In genomic region chr15:41116116-41116871, GRCh38 we compare ENCODE assay signal across 8 cellular contexts. TPM values are rescaled to one million over a fixed set of nuclear protein-coding genes. Genes with fewer than 3 reads are reported as not detected.
DNase-seq lines count a peak whose midpoint lies in the region; ATAC-seq, FAIRE-seq and TF ChIP-seq lines count a peak whose summit lies in the region.

Gene INO80 (minus strand): TSS chr15:41116280. CDS start chr15:41096310, 19,970 bp downstream.

- peaks cover 48% of the 10 kb centered on the region for H3K79me2 ChIP-seq in mammary epithelial cell (ENCODE audit: insufficient read depth, low read length)

- POLR2A ChIA-PET in A673 (lab: Charles Lee; ENCODE audit: low non-redundant PET), result interaction anchor here (0.6 kb wide), 2 partner anchors 125 to 165 kb away, joined by 3 read pairs; no protein-coding TSS in a partner anchor

- H3K27ac ChIP-seq in A673 (ENCODE audit: low read depth, low read length, poor library complexity, severe bottlenecking), result peak within 1 kb of the TSS; percentile 100
- H3K27ac ChIP-seq in WERI-Rb-1, result peak within 1 kb of the TSS; percentile 99
- H3K27ac ChIP-seq in mammary epithelial cell (ENCODE audit: insufficient read depth, low read depth, low read length), result peak within 1 kb of the TSS; percentile 100
- peak within 1 kb of the TSS; percentile 82 to 100 for H3K27ac ChIP-seq in small intestine (ENCODE audit: low read depth in 1 of 2, low read length in 1 of 2)

- CTCF ChIA-PET in A673 (lab: Charles Lee) (interaction anchor here (0.5 kb wide), 1 partner anchor 60 kb away, joined by 6 read pairs; no protein-coding TSS in a partner anchor), mammary epithelial cell (lab: Charles Lee; ENCODE audit: low non-redundant PET) (no interaction called here)

- H3K4me1 ChIP-seq in A673 (ENCODE audit: insufficient read depth, low read length, poor library complexity, severe bottlenecking), result peaks cover 5% of the 10 kb centered on the region
- H3K4me1 ChIP-seq in mammary epithelial cell (ENCODE audit: insufficient read depth, low read length), result peaks cover 9% of the 10 kb centered on the region
- H3K4me1 ChIP-seq in small intestine (ENCODE audit: control insufficient read depth in 2 of 2, insufficient read depth in 1 of 2, low read depth in 1 of 2, low read length in 1 of 2), result peaks cover 0 to 2% of the 10 kb centered on the region in 2 donors

- peak within 1 kb of the TSS; percentile 93 for H2AFZ ChIP-seq in mammary epithelial cell (ENCODE audit: low read depth, low read length)

- BruUV-seq in A673 (replicated peaks; lab: Mats Ljungman, UMichigan), result no TSS peak
- no TSS peak for BruUV-seq in mammary epithelial cell (replicated peaks; lab: Mats Ljungman, UMichigan)

- intact Hi-C loops in A673 (cut with micrococcal nuclease; ENCODE audit: unreplicated experiment), result no loop called here
- intact Hi-C loops in mammary epithelial cell (cut with micrococcal nuclease), result loop anchor here (1.0 to 5.0 kb wide), 3 partner anchors 116 to 271 kb away; partner anchors contain the start of genes CHP1, EXD1, NUSAP1 and OIP5

- peak within 1 kb of the TSS; percentile 89 for H3K4me2 ChIP-seq in mammary epithelial cell (ENCODE audit: insufficient read depth, low read depth, low read length)

- no peaks in the 10 kb centered on the region for H3K9me3 ChIP-seq in A673 (ENCODE audit: low read depth, low read length, poor library complexity, severe bottlenecking)
- H3K9me3 ChIP-seq in WERI-Rb-1 (ENCODE audit: severe bottlenecking), result no peaks in the 10 kb centered on the region
- H3K9me3 ChIP-seq in mammary epithelial cell (replicated peaks; ENCODE audit: insufficient read depth, low read length), result no peaks in the 10 kb centered on the region
- H3K9me3 ChIP-seq in small intestine (ENCODE audit: control insufficient read depth, low read depth), result no peaks in the 10 kb centered on the region

- peaks cover 5% of the 10 kb centered on the region for H3K36me3 ChIP-seq in A673 (ENCODE audit: insufficient read depth, low read length, poor library complexity, severe bottlenecking)
- peaks cover 13% of the 10 kb centered on the region for H3K36me3 ChIP-seq in WERI-Rb-1
- no peaks in the 10 kb centered on the region for H3K36me3 ChIP-seq in mammary epithelial cell (ENCODE audit: insufficient read depth, low read length)
- no peaks in the 10 kb centered on the region for H3K36me3 ChIP-seq in small intestine (ENCODE audit: control insufficient read depth in 2 of 2, insufficient read depth in 2 of 2, low read length in 2 of 2)

- 2% methylated on average over 39 of the region's 61 CpGs for WGBS in mammary epithelial cell (ENCODE audit: low coverage, missing lambda C conversion rate)
- 0 to 1% (median 0%) methylated on average over 46 to 61 of the region's 61 CpGs for WGBS in small intestine, 3 donors

- FAIRE-seq in small intestine (lab: Jason Lieb, UNC), result no peak

- ATAC-seq in GM18870 (IDR thresholded peaks at IDR 0.05; ENCODE audit: unreplicated experiment) (peak; percentile 64), HG03135 (IDR thresholded peaks at IDR 0.05; ENCODE audit: unreplicated experiment) (peak; percentile 77)

- dilution Hi-C loops in mammary epithelial cell (cut with HindIII; ENCODE audit: low sequenced_read_pairs), result no loop called here

- no peaks in the 10 kb centered on the region for H3K27me3 ChIP-seq in A673 (replicated peaks; ENCODE audit: insufficient read depth, low read depth, low read length, poor library complexity)
- H3K27me3 ChIP-seq in WERI-Rb-1 (ENCODE audit: insufficient read depth, low read depth, severe bottlenecking), result no peaks in the 10 kb centered on the region
- no peaks in the 10 kb centered on the region for H3K27me3 ChIP-seq in mammary epithelial cell (ENCODE audit: insufficient read depth, low read length)
- H3K27me3 ChIP-seq in small intestine (ENCODE audit: control insufficient read depth in 2 of 2, insufficient read depth in 2 of 2, low read length in 2 of 2), result no peaks in the 10 kb centered on the region

- DNase-seq in A673 (ENCODE audit: low spot score) (peak; percentile 99), NCI-H2227 (lab: John Stamatoyannopoulos, UW; ENCODE audit: unreplicated experiment) (peak; percentile 98), WERI-Rb-1 (peak; percentile 99), mammary epithelial cell (peak; percentile 98), iPS-NIHi11 (ENCODE audit: low spot score) (peak; percentile 92), small intestine (peak; percentile 99)

- peak within 1 kb of the TSS; percentile 98 for H3K9ac ChIP-seq in mammary epithelial cell (ENCODE audit: insufficient read depth, low read length)

- TF ChIP-seq CTCF in A673 (conservative IDR thresholded peaks at IDR 0.05; ENCODE audit: low read depth, low read length), result no peak
- no peak for TF ChIP-seq CTCF in WERI-Rb-1 (IDR thresholded peaks at IDR 0.05; ENCODE audit: low read depth, low read length)
- TF ChIP-seq CTCF in mammary epithelial cell (conservative IDR thresholded peaks at IDR 0.05 in 1 of 2, IDR thresholded peaks at IDR 0.05 in 1 of 2; ENCODE audit: extremely low read depth in 1 of 2, insufficient read depth in 1 of 2, low read depth in 1 of 2, low read length in 2 of 2), result no peak

- in situ Hi-C loops in mammary epithelial cell (cut with MboI; ENCODE audit: low sequenced_read_pairs in 2 of 2), result no loop called here

- H3K4me3 ChIP-seq in A673 (ENCODE audit: low read depth, low read length, poor library complexity, severe bottlenecking) (peak within 1 kb of the TSS; percentile 99), WERI-Rb-1 (ENCODE audit: low read depth, low read length) (peak within 1 kb of the TSS; percentile 97), mammary epithelial cell (replicated peaks in 1 of 3; ENCODE audit: insufficient read depth in 1 of 3, low read depth in 2 of 3, low read length in 3 of 3) (peak within 1 kb of the TSS; percentile 84 to 92 (median 89)), small intestine (ENCODE audit: low read depth in 1 of 2, low read length in 2 of 2) (peak within 1 kb of the TSS; percentile 83 to 95)

- H4K20me1 ChIP-seq in mammary epithelial cell (ENCODE audit: insufficient read depth, low read length), result no peaks in the 10 kb centered on the region

RNA-seq across cellular contexts. Expression of gene INO80, which starts in this region (rescaled TPM):
- total RNA-seq in A673 (2021), result 27.3 and 32.7 TPM in 2 replicates
- 10 to 100 TPM; 14.0 to 28.0 TPM for total RNA-seq in mammary epithelial cell
- polyA plus RNA-seq in mammary epithelial cell, result 4.0 TPM
- 32.1 TPM for polyA minus RNA-seq in mammary epithelial cell
- polyA plus RNA-seq in small intestine, result 10 to 100 TPM in 1 of 3 donors, 1 to 10 TPM in 2; 6.9 to 13.8 (median 9.2) TPM

Comparison
In these comparisons a context has a peak if more than half of its experiments do, and no peak if none do; other contexts are left out.
1. Peak in every context shown above with its lines: DNase-seq, ATAC-seq, H3K4me3 ChIP-seq and H3K27ac ChIP-seq.